Comparison of ENCODE assay signal across 11 cellular contexts in genomic region chr13:28077820-28078219, GRCh38. TPM values are rescaled to one million over a fixed set of nuclear protein-coding genes. Genes with fewer than 3 reads are reported as not detected.
"Had no signal": no experiment of that assay in that cellular context is flagged by ENCODE, and none has a peak within 500 bp of the region (broad histone marks: within the 10 kb centered on the region; RNA-seq: fewer than 3 reads in every experiment).

No MANE protein-coding gene starts in this region.

RNA-seq across cellular contexts. Expression of gene FLT3, which starts 22.6 kb away (rescaled TPM):
- total RNA-seq: activated CD4-positive, alpha-beta memory T cell treated with anti-CD3 and anti-CD28 coated beads, Interleukin-2, amount 10 ng/mL, durations not matched to agents 7 days and 5 days; activated CD4-positive, alpha-beta T cell treated with anti-CD3 and anti-CD28 coated beads, Interleukin-2, amount 10 ng/mL, durations not matched to agents 7 days and 5 days; activated CD8-positive, alpha-beta memory T cell treated with anti-CD3 and anti-CD28 coated beads, Interleukin-2, amount 10 ng/mL, durations not matched to agents 7 days and 5 days; activated CD8-positive, alpha-beta T cell treated with anti-CD3 and anti-CD28 coated beads, Interleukin-2, amount 10 ng/mL, durations not matched to agents 7 days and 5 days; activated naive CD8-positive, alpha-beta T cell treated with anti-CD3 and anti-CD28 coated beads, Interleukin-2, amount 10 ng/mL, durations not matched to agents 7 days and 5 days; activated T-helper 2 cell treated with anti-CD3 and anti-CD28 coated beads, Interferon-gamma antibody, Interleukin-2, Interleukin-4, amounts not matched to agents 10 μg/mL and 5 μg/mL and 100 μg/mL, durations not matched to agents 14 hours and 24 hours and 36 hours; ascending aorta; bronchial epithelial cell; chondrocyte; T-helper 2 cell treated with Interferon-gamma antibody and Interleukin-4, amounts not matched to agents 100 ng/mL and 5 ng/mL, for 36 hours had no signal
- polyA plus RNA-seq: cardiac muscle cell had no signal
